In genomic region chr12:56373515-56373914, GRCh38 we compare ENCODE assay signal across 38 cellular contexts. TPM values are rescaled to one million over a fixed set of nuclear protein-coding genes. Genes with fewer than 3 reads are reported as not detected.
"Had no signal": no experiment of that assay in that cellular context is flagged by ENCODE, and none has a peak within 500 bp of the region (broad histone marks: within the 10 kb centered on the region; RNA-seq: fewer than 3 reads in every experiment).

No MANE protein-coding gene starts in this region.

- H3K4me3 ChIP-seq: adrenal gland, body of pancreas, esophagus muscularis mucosa, gastrocnemius medialis, heart left ventricle had no signal

- H3K9me3 ChIP-seq: adrenal gland, body of pancreas, esophagus muscularis mucosa, gastrocnemius medialis had no signal

- H3K36me3 ChIP-seq: adrenal gland, esophagus muscularis mucosa, gastrocnemius medialis, heart left ventricle, WERI-Rb-1 had no signal

- H3K4me3 Mint-ChIP-seq: activated CD4-positive, alpha-beta memory T cell treated with anti-CD3 and anti-CD28 coated beads for 36 hours; activated CD4-positive, alpha-beta T cell treated with anti-CD3 and anti-CD28 coated beads for 36 hours; activated CD4-positive, alpha-beta T cell treated with anti-CD3 and anti-CD28 coated beads, Interleukin-2, amount 10 ng/mL, durations not matched to agents 24 days and 14 days; activated CD8-positive, alpha-beta memory T cell treated with anti-CD3 and anti-CD28 coated beads, Interleukin-2, amount 10 ng/mL, durations not matched to agents 7 days and 5 days; activated CD8-positive, alpha-beta T cell treated with anti-CD3 and anti-CD28 coated beads, Interleukin-2, amount 10 ng/mL, durations not matched to agents 7 days and 5 days; activated naive CD4-positive, alpha-beta T cell treated with anti-CD3 and anti-CD28 coated beads for 36 hours; activated naive CD4-positive, alpha-beta T cell treated with anti-CD3 and anti-CD28 coated beads, Interleukin-2, amount 50 U/mL, for 24 hours; activated naive CD8-positive, alpha-beta T cell treated with anti-CD3 and anti-CD28 coated beads for 36 hours; activated naive CD8-positive, alpha-beta T cell treated with anti-CD3 and anti-CD28 coated beads, Interleukin-2, amount 50 U/mL, for 24 hours; activated T-helper 1 cell treated with anti-CD3 and anti-CD28 coated beads, Interleukin-12 subunit alpha, Interleukin-12 subunit beta, Interleukin-2, Interleukin-4 antibody, amounts not matched to agents 30 ng/mL and 10 ng/mL and 1 ng/mL, durations not matched to agents 14 hours and 24 hours and 36 hours; effector memory CD8-positive, alpha-beta T cell; T-helper 1 cell treated with Interleukin-12 subunit alpha and Interleukin-12 subunit beta and Interleukin-4 antibody, amounts not matched to agents 30 μg/mL and 1 μg/mL, for 36 hours had no signal

- H3K4me1 ChIP-seq: adrenal gland, body of pancreas, esophagus muscularis mucosa, foreskin keratinocyte, gastrocnemius medialis had no signal

- H3K9me3 Mint-ChIP-seq: activated CD4-positive, alpha-beta memory T cell treated with anti-CD3 and anti-CD28 coated beads for 36 hours; activated naive CD4-positive, alpha-beta T cell treated with anti-CD3 and anti-CD28 coated beads, Interleukin-2, amount 50 U/mL, for 24 hours; effector memory CD8-positive, alpha-beta T cell; T-helper 1 cell treated with Interleukin-12 subunit alpha and Interleukin-12 subunit beta and Interleukin-4 antibody, amounts not matched to agents 30 μg/mL and 1 μg/mL, for 36 hours had no signal

- H3K27ac ChIP-seq: adrenal gland, body of pancreas, esophagus muscularis mucosa, foreskin keratinocyte, gastrocnemius medialis, heart left ventricle, WERI-Rb-1 had no signal

- ATAC-seq: activated CD4-positive, alpha-beta T cell treated with anti-CD3 and anti-CD28 coated beads for 36 hours; activated CD8-positive, alpha-beta memory T cell treated with anti-CD3 and anti-CD28 coated beads, Interleukin-2, amount 10 ng/mL, durations not matched to agents 7 days and 5 days; activated CD8-positive, alpha-beta T cell treated with anti-CD3 and anti-CD28 coated beads, Interleukin-2, amount 10 ng/mL, durations not matched to agents 7 days and 5 days; activated naive CD8-positive, alpha-beta T cell treated with anti-CD3 and anti-CD28 coated beads, Interleukin-2, amount 50 U/mL, for 24 hours; body of pancreas; effector memory CD8-positive, alpha-beta T cell; foreskin keratinocyte; gastrocnemius medialis; heart left ventricle had no signal

- DNase-seq: activated CD4-positive, alpha-beta memory T cell treated with anti-CD3 and anti-CD28 coated beads for 36 hours; activated CD4-positive, alpha-beta T cell treated with anti-CD3 and anti-CD28 coated beads for 36 hours; activated CD4-positive, alpha-beta T cell treated with anti-CD3 and anti-CD28 coated beads, Interleukin-2, amount 10 ng/mL, durations not matched to agents 24 days and 14 days; activated CD4-positive, CD25-positive, alpha-beta regulatory T cell; activated CD4-positive, CD25-positive, alpha-beta regulatory T cell treated with anti-CD3 and anti-CD28 coated beads, Interleukin-2, amount 50 U/mL, for 72 hours; activated CD8-positive, alpha-beta memory T cell treated with anti-CD3 and anti-CD28 coated beads, Interleukin-2, amount 10 ng/mL, durations not matched to agents 7 days and 5 days; activated CD8-positive, alpha-beta memory T cell treated with anti-CD3 and anti-CD28 coated beads, Interleukin-2, amount 50 U/mL, for 4 hours; activated CD8-positive, alpha-beta T cell treated with anti-CD3 and anti-CD28 coated beads, Interleukin-2, amount 10 ng/mL, durations not matched to agents 7 days and 5 days; activated effector memory CD4-positive, alpha-beta T cell treated with anti-CD3 and anti-CD28 coated beads, Interleukin-2, amount 50 U/mL, for 16 hours; activated naive CD4-positive, alpha-beta T cell treated with anti-CD3 and anti-CD28 coated beads for 36 hours; activated naive CD8-positive, alpha-beta T cell treated with anti-CD3 and anti-CD28 coated beads for 36 hours; activated naive CD8-positive, alpha-beta T cell treated with anti-CD3 and anti-CD28 coated beads, Interleukin-2, amount 50 U/mL, for 24 hours; activated T-cell treated with anti-CD3 and anti-CD28 coated beads, Interleukin-2, amount 50 U/mL, for 1 hour; activated T-cell treated with anti-CD3 and anti-CD28 coated beads, Interleukin-2, amount 50 U/mL, for 48 hours; amygdala; body of pancreas; caudate nucleus; cortex of kidney; dermis blood vessel endothelial cell; effector CD4-positive, alpha-beta T cell; effector memory CD8-positive, alpha-beta T cell; erythroblast; foreskin keratinocyte; gastrocnemius medialis; glutamatergic neuron; heart left ventricle; T-helper 9 cell; WERI-Rb-1 had no signal

- H3K27ac Mint-ChIP-seq: activated CD4-positive, alpha-beta memory T cell treated with anti-CD3 and anti-CD28 coated beads for 36 hours; activated CD4-positive, alpha-beta T cell treated with anti-CD3 and anti-CD28 coated beads for 36 hours; activated CD4-positive, alpha-beta T cell treated with anti-CD3 and anti-CD28 coated beads, Interleukin-2, amount 10 ng/mL, durations not matched to agents 24 days and 14 days; activated CD8-positive, alpha-beta memory T cell treated with anti-CD3 and anti-CD28 coated beads, Interleukin-2, amount 10 ng/mL, durations not matched to agents 7 days and 5 days; activated CD8-positive, alpha-beta T cell treated with anti-CD3 and anti-CD28 coated beads, Interleukin-2, amount 10 ng/mL, durations not matched to agents 7 days and 5 days; activated naive CD4-positive, alpha-beta T cell treated with anti-CD3 and anti-CD28 coated beads for 36 hours; activated naive CD4-positive, alpha-beta T cell treated with anti-CD3 and anti-CD28 coated beads, Interleukin-2, amount 50 U/mL, for 24 hours; activated naive CD8-positive, alpha-beta T cell treated with anti-CD3 and anti-CD28 coated beads for 36 hours; activated naive CD8-positive, alpha-beta T cell treated with anti-CD3 and anti-CD28 coated beads, Interleukin-2, amount 50 U/mL, for 24 hours; activated T-helper 1 cell treated with anti-CD3 and anti-CD28 coated beads, Interleukin-12 subunit alpha, Interleukin-12 subunit beta, Interleukin-2, Interleukin-4 antibody, amounts not matched to agents 30 ng/mL and 10 ng/mL and 1 ng/mL, durations not matched to agents 14 hours and 24 hours and 36 hours; activated T-helper 2 cell treated with anti-CD3 and anti-CD28 coated beads, Interferon-gamma antibody, Interleukin-2, Interleukin-4, amounts not matched to agents 10 μg/mL and 5 μg/mL and 100 μg/mL, durations not matched to agents 14 hours and 24 hours and 36 hours; effector memory CD8-positive, alpha-beta T cell; T-helper 1 cell treated with Interleukin-12 subunit alpha and Interleukin-12 subunit beta and Interleukin-4 antibody, amounts not matched to agents 30 μg/mL and 1 μg/mL, for 36 hours had no signal

- H3K4me1 Mint-ChIP-seq: activated CD4-positive, alpha-beta T cell treated with anti-CD3 and anti-CD28 coated beads for 36 hours; activated CD4-positive, alpha-beta T cell treated with anti-CD3 and anti-CD28 coated beads, Interleukin-2, amount 10 ng/mL, durations not matched to agents 24 days and 14 days; activated CD8-positive, alpha-beta memory T cell treated with anti-CD3 and anti-CD28 coated beads, Interleukin-2, amount 10 ng/mL, durations not matched to agents 7 days and 5 days; activated naive CD4-positive, alpha-beta T cell treated with anti-CD3 and anti-CD28 coated beads, Interleukin-2, amount 50 U/mL, for 24 hours; activated naive CD8-positive, alpha-beta T cell treated with anti-CD3 and anti-CD28 coated beads for 36 hours had no signal

- H3K27me3 Mint-ChIP-seq: activated CD4-positive, alpha-beta T cell treated with anti-CD3 and anti-CD28 coated beads for 36 hours; activated naive CD4-positive, alpha-beta T cell treated with anti-CD3 and anti-CD28 coated beads, Interleukin-2, amount 50 U/mL, for 24 hours; activated naive CD8-positive, alpha-beta T cell treated with anti-CD3 and anti-CD28 coated beads for 36 hours; activated naive CD8-positive, alpha-beta T cell treated with anti-CD3 and anti-CD28 coated beads, Interleukin-2, amount 50 U/mL, for 24 hours; effector memory CD8-positive, alpha-beta T cell had no signal

- H3K36me3 Mint-ChIP-seq: activated CD4-positive, alpha-beta memory T cell treated with anti-CD3 and anti-CD28 coated beads for 36 hours; activated CD8-positive, alpha-beta memory T cell treated with anti-CD3 and anti-CD28 coated beads, Interleukin-2, amount 10 ng/mL, durations not matched to agents 7 days and 5 days; activated naive CD4-positive, alpha-beta T cell treated with anti-CD3 and anti-CD28 coated beads, Interleukin-2, amount 50 U/mL, for 24 hours; activated naive CD8-positive, alpha-beta T cell treated with anti-CD3 and anti-CD28 coated beads for 36 hours had no signal

- H3K27me3 ChIP-seq: adrenal gland, body of pancreas, esophagus muscularis mucosa, foreskin keratinocyte, gastrocnemius medialis, heart left ventricle had no signal

RNA-seq across cellular contexts. Expression of gene APOF, which starts 10.9 kb away (rescaled TPM):
- total RNA-seq: activated CD4-positive, alpha-beta memory T cell treated with anti-CD3 and anti-CD28 coated beads for 36 hours; activated CD4-positive, alpha-beta T cell treated with anti-CD3 and anti-CD28 coated beads for 36 hours; activated CD4-positive, alpha-beta T cell treated with anti-CD3 and anti-CD28 coated beads, Interleukin-2, amount 10 ng/mL, durations not matched to agents 24 days and 14 days; activated CD8-positive, alpha-beta memory T cell treated with anti-CD3 and anti-CD28 coated beads for 36 hours; activated CD8-positive, alpha-beta memory T cell treated with anti-CD3 and anti-CD28 coated beads, Interleukin-2, amount 10 ng/mL, durations not matched to agents 7 days and 5 days; activated CD8-positive, alpha-beta T cell treated with anti-CD3 and anti-CD28 coated beads, Interleukin-2, amount 10 ng/mL, durations not matched to agents 7 days and 5 days; activated naive CD4-positive, alpha-beta T cell treated with anti-CD3 and anti-CD28 coated beads for 36 hours; activated naive CD8-positive, alpha-beta T cell treated with anti-CD3 and anti-CD28 coated beads for 36 hours; activated T-helper 1 cell treated with anti-CD3 and anti-CD28 coated beads, Interleukin-12 subunit alpha, Interleukin-12 subunit beta, Interleukin-2, Interleukin-4 antibody, amounts not matched to agents 30 ng/mL and 10 ng/mL and 1 ng/mL, durations not matched to agents 14 hours and 24 hours and 36 hours; activated T-helper 2 cell treated with anti-CD3 and anti-CD28 coated beads, Interferon-gamma antibody, Interleukin-2, Interleukin-4, amounts not matched to agents 10 μg/mL and 5 μg/mL and 100 μg/mL, durations not matched to agents 14 hours and 24 hours and 36 hours; adrenal gland; aorta; body of pancreas; chondrocyte; dermis blood vessel endothelial cell; esophagus muscularis mucosa; foreskin keratinocyte; heart left ventricle; T-helper 2 cell treated with Interferon-gamma antibody and Interleukin-4, amounts not matched to agents 100 ng/mL and 5 ng/mL, for 36 hours had no signal
- polyA plus RNA-seq: foreskin keratinocyte, heart left ventricle had no signal

RNA-seq across cellular contexts. Expression of gene IL23A, which starts 34.8 kb away (rescaled TPM):
- total RNA-seq: body of pancreas, chondrocyte, esophagus muscularis mucosa, gastrocnemius medialis had no signal
- polyA plus RNA-seq: aorta had no signal
